Comparison of ENCODE assay signal across 19 cellular contexts in the genomic region with DNA sequence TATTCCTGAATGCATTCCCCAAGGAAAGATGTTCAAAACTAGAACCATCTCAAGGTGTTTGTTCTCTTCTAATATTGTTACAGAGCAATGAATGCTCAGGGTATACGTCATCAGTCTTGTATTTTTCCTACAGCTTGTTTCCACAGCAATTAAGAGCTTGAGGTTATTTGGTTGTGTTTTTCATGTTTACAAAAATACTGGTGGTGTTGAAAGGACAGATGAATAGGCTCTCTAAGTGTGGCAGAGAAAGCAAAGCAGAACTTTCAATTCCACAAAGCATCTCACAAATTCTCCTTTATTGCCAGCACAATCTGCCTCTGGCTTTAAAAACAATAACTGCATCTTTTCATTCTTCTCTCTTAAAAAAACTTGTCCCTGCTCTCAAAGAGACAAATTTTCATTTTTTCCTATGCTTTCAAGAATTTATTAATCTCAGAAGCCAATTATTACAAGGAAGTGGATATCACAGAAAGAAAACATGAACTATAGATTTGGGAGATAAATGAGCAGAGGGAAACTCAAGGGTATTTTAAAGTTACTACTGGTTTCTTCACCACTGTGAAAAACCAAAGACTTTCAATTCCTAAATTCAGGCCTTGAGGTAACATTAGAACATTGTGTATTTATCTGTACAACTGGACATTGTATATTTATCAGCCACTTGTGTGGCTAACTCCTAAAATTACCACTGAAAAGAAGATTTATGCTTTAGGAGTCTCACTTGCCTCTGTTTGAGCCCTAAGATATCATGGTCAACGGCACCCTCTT. TPM values are rescaled to one million over a fixed set of nuclear protein-coding genes. Genes with fewer than 3 reads are reported as not detected.
DNase-seq lines count a peak whose midpoint lies in the region; ATAC-seq, FAIRE-seq and TF ChIP-seq lines count a peak whose summit lies in the region.
"Had no signal": no experiment of that assay in that cellular context is flagged by ENCODE, and none has a peak within 500 bp of the region (broad histone marks: within the 10 kb centered on the region; RNA-seq: fewer than 3 reads in every experiment).

No MANE protein-coding gene starts in this region.

- H3K27ac ChIP-seq in astrocyte (ENCODE audit: low read depth, low read length) (no peak overlapping the region), pancreas (no peak overlapping the region)
- H3K27ac ChIP-seq: BLaER1 had no signal

- H3K4me1 ChIP-seq in astrocyte (ENCODE audit: insufficient read depth, low read length): no peaks in the 10 kb centered on the region
- H3K4me1 ChIP-seq in pancreas: no peaks in the 10 kb centered on the region
- H3K4me1 ChIP-seq: BLaER1 had no signal

- no peaks in the 10 kb centered on the region for H4K20me1 ChIP-seq in astrocyte (ENCODE audit: insufficient read depth, low read length)
- H4K20me1 ChIP-seq: BLaER1 had no signal

- 70 to 76% methylated on average over 2 of the region's 2 CpGs for WGBS in pancreas, 2 donors

- no peak overlapping the region for H3K4me2 ChIP-seq in astrocyte (ENCODE audit: low read length)
- H3K4me2 ChIP-seq: BLaER1 had no signal

- H3K36me3 ChIP-seq in astrocyte (ENCODE audit: insufficient read depth, low read length): no peaks in the 10 kb centered on the region
- H3K36me3 ChIP-seq in pancreas: no peaks in the 10 kb centered on the region
- H3K36me3 ChIP-seq: BLaER1 had no signal

- H3K4me3 ChIP-seq in astrocyte (ENCODE audit: insufficient read depth, low read depth, low read length) (no peak overlapping the region), pancreas (no peak overlapping the region)
- H3K4me3 ChIP-seq: BLaER1 had no signal

- DNase-seq in astrocyte (ENCODE audit: low read depth) (no peak), pancreas (no peak), NCI-H524 treated with DMSO at 0.1 percent for 48 hours (lab: John Stamatoyannopoulos, UW) (no peak)
- DNase-seq: 8988T; CD4-positive, alpha-beta memory T cell; DMS153; DMS79; GDM1; H9 had no signal

- H3K9me3 ChIP-seq in astrocyte (ENCODE audit: insufficient read depth, low read depth, low read length): no peaks in the 10 kb centered on the region
- no peaks in the 10 kb centered on the region for H3K9me3 ChIP-seq in pancreas
- H3K9me3 ChIP-seq: BLaER1 had no signal

- no peak overlapping the region for H3K9ac ChIP-seq in astrocyte (ENCODE audit: low read length)
- H3K9ac ChIP-seq: BLaER1 had no signal

- no peaks in the 10 kb centered on the region for H3K9me3 Mint-ChIP-seq in astrocyte (ENCODE audit: unreplicated experiment)

- no peaks in the 10 kb centered on the region for H3K27me3 Mint-ChIP-seq in astrocyte (ENCODE audit: low read depth, unreplicated experiment)
- H3K27me3 Mint-ChIP-seq: CD4-positive, alpha-beta memory T cell had no signal

- TF ChIP-seq CTCF in astrocyte (IDR thresholded peaks at IDR 0.05; ENCODE audit: insufficient read depth, low read depth, low read length) (no peak), pancreas (IDR thresholded peaks at IDR 0.05) (no peak)

- no peaks in the 10 kb centered on the region for H3K36me3 Mint-ChIP-seq in astrocyte (ENCODE audit: low read depth, unreplicated experiment)
- H3K36me3 Mint-ChIP-seq: CD14-positive monocyte; CD4-positive, alpha-beta memory T cell had no signal

- no peaks in the 10 kb centered on the region for H3K27me3 ChIP-seq in astrocyte (ENCODE audit: insufficient read depth, low read length)
- peaks cover 0 to 33% (median 2%) of the 10 kb centered on the region in 4 donors for H3K27me3 ChIP-seq in pancreas
- H3K27me3 ChIP-seq: BLaER1 had no signal

- ATAC-seq in GM19395 (IDR thresholded peaks at IDR 0.05; ENCODE audit: unreplicated experiment) (peak; percentile 63), HG03342 (IDR thresholded peaks at IDR 0.05; ENCODE audit: unreplicated experiment) (peak; percentile 43), pancreas (no peak), HG03432 (IDR thresholded peaks at IDR 0.05; ENCODE audit: unreplicated experiment) (no peak), HG02884 (IDR thresholded peaks at IDR 0.05; ENCODE audit: unreplicated experiment) (no peak)

- intact Hi-C loops in pancreas (cut with DNase I): no loop called here

- H3K79me2 ChIP-seq in astrocyte (ENCODE audit: insufficient read depth, low read length): no peaks in the 10 kb centered on the region

- no peak overlapping the region for H2AFZ ChIP-seq in astrocyte (ENCODE audit: low read depth, low read length)

- H3K4me1 Mint-ChIP-seq in astrocyte (ENCODE audit: low read depth, unreplicated experiment): no peaks in the 10 kb centered on the region
- H3K4me1 Mint-ChIP-seq: CD14-positive monocyte; CD4-positive, alpha-beta memory T cell had no signal

- no peak overlapping the region for H3K27ac Mint-ChIP-seq in astrocyte (ENCODE audit: unreplicated experiment)
- H3K27ac Mint-ChIP-seq: CD14-positive monocyte; CD4-positive, alpha-beta memory T cell; H9 had no signal

- FAIRE-seq in astrocyte (lab: Jason Lieb, UNC) (peak; percentile 34), pancreas (lab: Jason Lieb, UNC) (peak; percentile 39)

- H3K4me3 Mint-ChIP-seq in astrocyte (ENCODE audit: unreplicated experiment): no peak overlapping the region
- H3K4me3 Mint-ChIP-seq: CD14-positive monocyte; CD4-positive, alpha-beta memory T cell; H9 had no signal

RNA-seq across cellular contexts. Expression of a gene that starts 49.2 kb away (rescaled TPM):
- total RNA-seq in astrocyte: not detected in 2 replicates
- not detected for total RNA-seq in pancreas
- polyA plus RNA-seq in pancreas: not detected
- total RNA-seq: A673; CD4-positive, alpha-beta memory T cell; H1; H9; HT-29 had no signal
- polyA plus RNA-seq: AG04450; CD14-positive monocyte; CD4-positive, alpha-beta memory T cell; H1 had no signal

Comparison
In these comparisons a context has a peak if more than half of its experiments do, and no peak if none do; other contexts are left out.
1. ATAC-seq: peak in GM19395 (single experiment) and HG03342 (single experiment); none in pancreas (0 of 4), HG03432 (single experiment) and HG02884 (single experiment).